ENCODE assay signal across 17 cellular contexts in the genomic region with DNA sequence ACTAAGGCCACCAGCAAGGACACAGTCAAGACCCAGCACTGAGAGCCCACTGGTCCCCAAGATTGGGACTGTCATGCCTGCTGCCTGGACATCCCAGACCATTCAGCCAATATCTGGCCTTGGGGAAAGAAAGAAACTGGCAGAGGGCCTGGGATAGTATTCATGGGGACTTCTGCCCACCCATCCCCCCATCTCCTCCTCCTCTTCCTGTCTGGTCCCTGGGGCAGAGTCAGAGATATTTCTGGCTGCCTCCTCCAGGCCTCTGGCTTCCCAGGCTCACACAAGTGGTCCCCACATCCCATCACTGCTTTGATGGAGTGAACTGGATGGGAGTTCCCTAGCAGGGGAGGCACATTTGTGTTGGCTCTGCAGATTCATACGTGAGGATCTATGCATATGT. TPM values are rescaled to one million over a fixed set of nuclear protein-coding genes. Genes with fewer than 3 reads are reported as not detected.
DNase-seq lines count a peak whose midpoint lies in the region; ATAC-seq and TF ChIP-seq lines count a peak whose summit lies in the region.
"Had no signal": no experiment of that assay in that cellular context is flagged by ENCODE, and none has a peak within 500 bp of the region (broad histone marks: within the 10 kb centered on the region; RNA-seq: fewer than 3 reads in every experiment).

No MANE protein-coding gene starts in this region.

- 88% methylated on average over 1 of the region's 1 CpG for WGBS in hepatocyte (ENCODE audit: low lambda C conversion rate, missing lambda C conversion rate)

- no peak overlapping the region for H3K4me3 ChIP-seq in fibroblast of mammary gland (ENCODE audit: control insufficient read depth, low read depth, low read length)
- H3K4me3 ChIP-seq in osteoblast (ENCODE audit: insufficient read depth, low read length): no peak overlapping the region
- no peak overlapping the region for H3K4me3 ChIP-seq in vagina
- no peak overlapping the region for H3K4me3 ChIP-seq in hepatocyte
- H3K4me3 ChIP-seq: GM23338 had no signal

- peaks cover 25% of the 10 kb centered on the region for H3K4me1 ChIP-seq in osteoblast (ENCODE audit: insufficient read depth, low read length)
- H3K4me1 ChIP-seq in vagina: peaks cover 32% of the 10 kb centered on the region
- H3K4me1 ChIP-seq in hepatocyte (ENCODE audit: insufficient read depth): peaks cover 25% of the 10 kb centered on the region
- H3K4me1 ChIP-seq: parathyroid adenoma had no signal

- H3K36me3 ChIP-seq in osteoblast (ENCODE audit: insufficient read depth, low read length): no peaks in the 10 kb centered on the region
- no peaks in the 10 kb centered on the region for H3K36me3 ChIP-seq in vagina
- no peaks in the 10 kb centered on the region for H3K36me3 ChIP-seq in hepatocyte (replicated peaks; ENCODE audit: insufficient read depth, low read depth)

- H4K20me1 ChIP-seq in osteoblast (ENCODE audit: insufficient read depth, low read length) (no peaks in the 10 kb centered on the region), hepatocyte (ENCODE audit: insufficient read depth, poor library complexity, severe bottlenecking) (no peaks in the 10 kb centered on the region)

- H3K9me3 ChIP-seq in osteoblast (ENCODE audit: low read depth, low read length) (no peaks in the 10 kb centered on the region), vagina (no peaks in the 10 kb centered on the region), hepatocyte (ENCODE audit: low read depth) (no peaks in the 10 kb centered on the region)

- ATAC-seq in HG03342 (IDR thresholded peaks at IDR 0.05; ENCODE audit: unreplicated experiment): no peak
- ATAC-seq: activated naive CD8-positive, alpha-beta T cell treated with anti-CD3 and anti-CD28 coated beads, Interleukin-2, amount 50 U/mL, for 24 hours; GM23338 had no signal

- peaks cover 13% of the 10 kb centered on the region for H3K27me3 ChIP-seq in osteoblast (ENCODE audit: insufficient read depth, low read length)
- no peaks in the 10 kb centered on the region for H3K27me3 ChIP-seq in vagina
- H3K27me3 ChIP-seq in hepatocyte: peaks cover 7% of the 10 kb centered on the region

- intact Hi-C loops in vagina (cut with DNase I): no loop called here

- H3K27ac ChIP-seq in osteoblast (ENCODE audit: low read depth, low read length) (no peak overlapping the region), vagina (peak overlapping the region; percentile 92), hepatocyte (no peak overlapping the region)
- H3K27ac ChIP-seq: parathyroid adenoma had no signal

- H3K4me2 ChIP-seq in osteoblast (ENCODE audit: insufficient read depth, low read length): no peak overlapping the region
- no peak overlapping the region for H3K4me2 ChIP-seq in hepatocyte
- H3K4me2 ChIP-seq: GM23338 had no signal

- DNase-seq in RPMI7951 (ENCODE audit: low read depth) (peak; percentile 34), fibroblast of mammary gland (ENCODE audit: low read depth) (peak; percentile 61), osteoblast (ENCODE audit: insufficient read length, low spot score, missing footprints) (peak; percentile 95), vagina (ENCODE audit: extremely low spot score in 2 of 2) (no peak), hepatocyte (ENCODE audit: low spot score) (no peak), amygdala (lab: John Stamatoyannopoulos, UW) (no peak)
- DNase-seq: activated CD4-positive, alpha-beta memory T cell treated with anti-CD3 and anti-CD28 coated beads for 36 hours; activated naive CD8-positive, alpha-beta T cell treated with anti-CD3 and anti-CD28 coated beads, Interleukin-2, amount 50 U/mL, for 24 hours; CD4-positive, CD25-positive, alpha-beta regulatory T cell; DMS79 treated with DMSO at 0.1 percent for 48 hours; NCI-H1930; NCI-H510A treated with DMSO at 0.1 percent for 48 hours had no signal

- no peak for TF ChIP-seq POLR2A in vagina (IDR thresholded peaks at IDR 0.05)

- TF ChIP-seq CTCF in fibroblast of mammary gland (conservative IDR thresholded peaks at IDR 0.05; ENCODE audit: control insufficient read depth, insufficient read depth, low read depth, low read length): no peak
- no peak for TF ChIP-seq CTCF in osteoblast (IDR thresholded peaks at IDR 0.05; ENCODE audit: extremely low read depth, low read depth, low read length)
- no peak for TF ChIP-seq CTCF in vagina (IDR thresholded peaks at IDR 0.05)
- TF ChIP-seq CTCF in hepatocyte (IDR thresholded peaks at IDR 0.05; ENCODE audit: poor library complexity): no peak

- H3K79me2 ChIP-seq in osteoblast (ENCODE audit: insufficient read depth, low read length): no peaks in the 10 kb centered on the region
- no peaks in the 10 kb centered on the region for H3K79me2 ChIP-seq in hepatocyte
- H3K79me2 ChIP-seq: parathyroid adenoma had no signal

- H2AFZ ChIP-seq in osteoblast (ENCODE audit: low read length) (no peak overlapping the region), hepatocyte (no peak overlapping the region)
- H2AFZ ChIP-seq: parathyroid adenoma had no signal

- H3K9me2 ChIP-seq in hepatocyte (replicated peaks; ENCODE audit: insufficient read depth): no peaks in the 10 kb centered on the region

RNA-seq across cellular contexts. Expression of a gene that starts 4.2 kb away (rescaled TPM):
- 0.39 and 0.48 TPM in 2 replicates for total RNA-seq in RPMI7951 (2014; rRNA removed; shearing (Covaris generic))
- total RNA-seq in osteoblast (under 0.01 and 0.36 TPM in 2 replicates), vagina (85.7 TPM), hepatocyte (6.4 and 6.5 TPM in 2 replicates)
- 4.6 and 5.1 TPM in 2 replicates for polyA plus RNA-seq in hepatocyte
- total RNA-seq: activated CD4-positive, alpha-beta memory T cell treated with anti-CD3 and anti-CD28 coated beads for 36 hours; CD4-positive, CD25-positive, alpha-beta regulatory T cell; HT-29 had no signal
- polyA plus RNA-seq: CD4-positive, CD25-positive, alpha-beta regulatory T cell had no signal

RNA-seq across cellular contexts. Expression of a gene that starts 4.5 kb away (rescaled TPM):
- not detected in 2 replicates for total RNA-seq in RPMI7951 (2014; rRNA removed; shearing (Covaris generic))
- total RNA-seq in osteoblast: not detected in 2 replicates
- total RNA-seq in vagina: not detected
- total RNA-seq in hepatocyte: not detected in 2 replicates
- 0.10 and 0.56 TPM in 2 replicates for polyA plus RNA-seq in hepatocyte
- total RNA-seq: activated CD4-positive, alpha-beta memory T cell treated with anti-CD3 and anti-CD28 coated beads for 36 hours; CD4-positive, CD25-positive, alpha-beta regulatory T cell; GM23338; HT-29; subcutaneous adipose tissue had no signal
- polyA plus RNA-seq: CD4-positive, CD25-positive, alpha-beta regulatory T cell; GM23338 had no signal

RNA-seq across cellular contexts. Expression of a gene that starts 26.8 kb away (rescaled TPM):
- total RNA-seq in RPMI7951 (2014; rRNA removed; shearing (Covaris generic)): not detected in 2 replicates
- total RNA-seq in osteoblast (not detected in 2 replicates), vagina (not detected), hepatocyte (6.5 and 8.8 TPM in 2 replicates)
- 5.8 and 8.6 TPM in 2 replicates for polyA plus RNA-seq in hepatocyte
- total RNA-seq: activated CD4-positive, alpha-beta memory T cell treated with anti-CD3 and anti-CD28 coated beads for 36 hours; CD4-positive, CD25-positive, alpha-beta regulatory T cell; GM23338; subcutaneous adipose tissue had no signal
- polyA plus RNA-seq: CD4-positive, CD25-positive, alpha-beta regulatory T cell; GM23338 had no signal

RNA-seq across cellular contexts. Expression of a gene that starts 42.6 kb away (rescaled TPM):
- total RNA-seq in RPMI7951 (2014; rRNA removed; shearing (Covaris generic)): 23.8 and 27.9 TPM in 2 replicates
- total RNA-seq in osteoblast: 24.5 and 31.8 TPM in 2 replicates
- total RNA-seq in vagina: 18.7 TPM
- 15.4 and 18.2 TPM in 2 replicates for total RNA-seq in hepatocyte
- 16.8 TPM in 2 replicates for polyA plus RNA-seq in hepatocyte

RNA-seq across cellular contexts. Expression of a gene that starts 43.0 kb away (rescaled TPM):
- 0.12 and 0.39 TPM in 2 replicates for total RNA-seq in RPMI7951 (2014; rRNA removed; shearing (Covaris generic))
- 2.9 and 3.3 TPM in 2 replicates for total RNA-seq in osteoblast
- 5.4 TPM for total RNA-seq in vagina
- total RNA-seq in hepatocyte: 0.96 and 1.8 TPM in 2 replicates
- polyA plus RNA-seq in hepatocyte: 2.5 and 3.0 TPM in 2 replicates

Comparison
In these comparisons a context has a peak if more than half of its experiments do, and no peak if none do; other contexts are left out.
1. DNase-seq: peak in RPMI7951 (single experiment), fibroblast of mammary gland (single experiment) and osteoblast (single experiment); none in vagina (0 of 2), hepatocyte (single experiment) and amygdala (0 of 56).
2. RNA of a gene that starts 4.2 kb away (total RNA-seq): 85.7 TPM in vagina (single experiment); 6.4 to 6.5 TPM in hepatocyte, 0.39 to 0.48 TPM in RPMI7951 and under 0.01 to 0.36 TPM in osteoblast; every median in the first group is over 10 times any median in the second.